14 cellular contexts compared by ENCODE assay signal in genomic region chr10:124090630-124091209, GRCh38. TPM values are rescaled to one million over a fixed set of nuclear protein-coding genes. Genes with fewer than 3 reads are reported as not detected.
DNase-seq lines count a peak whose midpoint lies in the region; ATAC-seq and TF ChIP-seq lines count a peak whose summit lies in the region.
"Had no signal": no experiment of that assay in that cellular context is flagged by ENCODE, and none has a peak within 500 bp of the region (broad histone marks: within the 10 kb centered on the region; RNA-seq: fewer than 3 reads in every experiment).

No MANE protein-coding gene starts in this region.

- TF ChIP-seq POLR2A in gastrocnemius medialis (IDR thresholded peaks at IDR 0.05), result no peak

- no peak overlapping the region for H3K4me3 ChIP-seq in DND-41 (ENCODE audit: low read depth in 1 of 2, low read length in 2 of 2)
- H3K4me3 ChIP-seq in RWPE2 (ENCODE audit: severe bottlenecking), result no peak overlapping the region
- H3K4me3 ChIP-seq in gastrocnemius medialis, result peak overlapping the region; percentile 34 to 82 (median 70)
- H3K4me3 ChIP-seq: SK-N-MC had no signal

- H3K36me3 ChIP-seq in DND-41 (ENCODE audit: insufficient read depth, low read length) (no peaks in the 10 kb centered on the region), RWPE2 (ENCODE audit: low read depth) (no peaks in the 10 kb centered on the region), gastrocnemius medialis (no peaks in the 10 kb centered on the region)

- in situ Hi-C loops in gastrocnemius medialis (cut with MboI; ENCODE audit: low sequenced_read_pairs in 4 of 4), result no loop called here

- H3K27me3 ChIP-seq in DND-41 (ENCODE audit: insufficient read depth, low read length, poor library complexity) (peaks cover 5% of the 10 kb centered on the region), RWPE2 (ENCODE audit: insufficient read depth, poor library complexity, severe bottlenecking) (no peaks in the 10 kb centered on the region), gastrocnemius medialis (no peaks in the 10 kb centered on the region)

- no peak overlapping the region for H3K27ac ChIP-seq in DND-41 (ENCODE audit: low read length)
- no peak overlapping the region for H3K27ac ChIP-seq in RWPE2 (ENCODE audit: poor library complexity, severe bottlenecking)
- H3K27ac ChIP-seq in gastrocnemius medialis, result peak overlapping the region in 3 of 4 donors; percentile 43 to 91 (median 79)
- H3K27ac ChIP-seq: SK-N-MC had no signal

- no peaks in the 10 kb centered on the region for H4K20me1 ChIP-seq in DND-41 (ENCODE audit: insufficient read depth, low read length)

- no peaks in the 10 kb centered on the region for H3K79me2 ChIP-seq in DND-41 (ENCODE audit: insufficient read depth, low read length)

- ATAC-seq in DND-41 (ENCODE audit: insufficient read depth, low read depth) (no peak), RWPE2 (ENCODE audit: low read depth) (no peak), gastrocnemius medialis (no peak), GM19328 (IDR thresholded peaks at IDR 0.05; ENCODE audit: unreplicated experiment) (no peak)

- TF ChIP-seq CTCF in DND-41 (IDR thresholded peaks at IDR 0.05; ENCODE audit: borderline replicate concordance, extremely low read depth, low read length, poor library complexity, severe bottlenecking), result no peak
- peak; percentile 19 for TF ChIP-seq CTCF in RWPE2 (IDR thresholded peaks at IDR 0.05; ENCODE audit: poor library complexity, severe bottlenecking)
- TF ChIP-seq CTCF in gastrocnemius medialis (IDR thresholded peaks at IDR 0.05 in 4 of 5, conservative IDR thresholded peaks at IDR 0.05 in 1 of 5), result no peak

- DNase-seq in DND-41 (no peak), RWPE2 (ENCODE audit: low spot score) (no peak), left kidney (ENCODE audit: low read depth, low spot score) (peak; percentile 58), gastrocnemius medialis (no peak), mesenteric fat pad (ENCODE audit: low spot score) (no peak), Kasumi-1 (lab: John Stamatoyannopoulos, UW) (no peak)
- no peak for DNase-seq in activated CD4-positive, alpha-beta T cell treated with anti-CD3 and anti-CD28 coated beads for 48 hours
- DNase-seq: activated CD4-positive, alpha-beta memory T cell treated with anti-CD3 and anti-CD28 coated beads, Interleukin-2, amount 10 ng/mL, durations not matched to agents 7 days and 5 days; islet precursor cell; NCI-H446 treated with DMSO at 0.1 percent for 48 hours; stimulated activated CD4-positive, alpha-beta T cell treated with anti-CD3 and anti-CD28 coated beads, Interleukin-12 subunit alpha, Interleukin-12 subunit beta, amount 100 ng/mL, for 4 hours; stimulated activated naive CD4-positive, alpha-beta T cell had no signal

- intact Hi-C loops in gastrocnemius medialis (cut with DNase I; ENCODE audit: low total_unique reads), result loop anchor here (5.0 to 10.0 kb wide), 3 partner anchors 47 to 96 kb away; no protein-coding TSS in a partner anchor

- peak overlapping the region; percentile 67; the same call in 1 of the 2 replicates for H3K4me2 ChIP-seq in DND-41 (ENCODE audit: insufficient read depth, low read length)

- H3K9me3 ChIP-seq in DND-41 (ENCODE audit: insufficient read depth, low read length, severe bottlenecking), result no peaks in the 10 kb centered on the region
- no peaks in the 10 kb centered on the region for H3K9me3 ChIP-seq in RWPE2 (ENCODE audit: severe bottlenecking)
- H3K9me3 ChIP-seq in gastrocnemius medialis, result no peaks in the 10 kb centered on the region

- no peak overlapping the region for H2AFZ ChIP-seq in DND-41 (ENCODE audit: low read depth, low read length)

- H3K9ac ChIP-seq in DND-41 (ENCODE audit: low read depth, low read length), result no peak overlapping the region

- peaks cover 16% of the 10 kb centered on the region for H3K4me1 ChIP-seq in DND-41 (ENCODE audit: insufficient read depth, low read length)
- peaks cover 19% of the 10 kb centered on the region for H3K4me1 ChIP-seq in RWPE2 (ENCODE audit: insufficient read depth, poor library complexity, severe bottlenecking)
- H3K4me1 ChIP-seq in gastrocnemius medialis, result peaks cover 46 to 62% of the 10 kb centered on the region in 2 donors

RNA-seq across cellular contexts. Expression of gene CHST15, which starts 2.7 kb away (rescaled TPM):
- total RNA-seq in gastrocnemius medialis (10 to 100 TPM in 3 of 4 donors, 1 to 10 TPM in 1; 9.0 to 32.2 (median 20.3) TPM), mesenteric fat pad (53.1 TPM)

Comparison
In these comparisons a context has a peak if more than half of its experiments do, and no peak if none do; other contexts are left out.
1. H3K27ac ChIP-seq: peak in gastrocnemius medialis (3 of 4); none in DND-41 (single experiment) and RWPE2 (single experiment).
2. H3K4me3 ChIP-seq: peak in gastrocnemius medialis (4 of 4); none in DND-41 (0 of 2) and RWPE2 (single experiment).